ENCODE assay signal across 1 cellular context in genomic region chr20:62623488-62624324, GRCh38.
TF ChIP-seq lines count a peak whose summit lies in the region.

No MANE protein-coding gene starts in this region.

TF ChIP-seq in SK-N-SH, 30 proteins besides CTCF, POLR2A, EP300 and RAD21 (continued from another document):
- no peak for TF ChIP-seq MXI1 (IDR thresholded peaks at IDR 0.05; ENCODE audit: low read depth, low read length)
- TF ChIP-seq FOXM1 (IDR thresholded peaks at IDR 0.05; ENCODE audit: low read depth) = no peak
- no peak for TF ChIP-seq GATA2 (CRISPR knock-in tag; IDR thresholded peaks at IDR 0.05)
